In genomic region chr1:205316179-205316578, GRCh38 we compare ENCODE assay signal across 11 cellular contexts. TPM values are rescaled to one million over a fixed set of nuclear protein-coding genes. Genes with fewer than 3 reads are reported as not detected.
DNase-seq lines count a peak whose midpoint lies in the region; ATAC-seq and TF ChIP-seq lines count a peak whose summit lies in the region.
"Had no signal": no experiment of that assay in that cellular context is flagged by ENCODE, and none has a peak within 500 bp of the region (broad histone marks: within the 10 kb centered on the region; RNA-seq: fewer than 3 reads in every experiment).

No MANE protein-coding gene starts in this region.

- peak overlapping the region; percentile 1 for H3K4me2 ChIP-seq in mammary epithelial cell (ENCODE audit: insufficient read depth, low read depth, low read length)

- TF ChIP-seq POLR2A in breast epithelium (IDR thresholded peaks at IDR 0.05) (no peak), upper lobe of left lung (IDR thresholded peaks at IDR 0.05) (no peak)

- H3K4me1 ChIP-seq in mammary epithelial cell (ENCODE audit: insufficient read depth, low read length) (peaks cover 47% of the 10 kb centered on the region), breast epithelium (peaks cover 0 to 19% of the 10 kb centered on the region in 2 donors), upper lobe of left lung (peaks cover 80 to 85% (median 82%) of the 10 kb centered on the region in 4 donors)

- no peak overlapping the region for H3K4me3 ChIP-seq in mammary epithelial cell (replicated peaks in 1 of 3; ENCODE audit: insufficient read depth in 1 of 3, low read depth in 2 of 3, low read length in 3 of 3)
- no peak overlapping the region for H3K4me3 ChIP-seq in breast epithelium
- H3K4me3 ChIP-seq in upper lobe of left lung, result no peak overlapping the region

- no peaks in the 10 kb centered on the region for H3K27me3 Mint-ChIP-seq in activated naive CD8-positive, alpha-beta T cell
- peaks cover 0 to 11% (median 2%) of the 10 kb centered on the region in 3 donors for H3K27me3 Mint-ChIP-seq in immature natural killer cell (ENCODE audit: low read depth in 3 of 3)

- no peaks in the 10 kb centered on the region for H3K9me3 Mint-ChIP-seq in activated naive CD8-positive, alpha-beta T cell (ENCODE audit: low read depth)
- H3K9me3 Mint-ChIP-seq in immature natural killer cell, result peaks cover 0 to 2% (median 0%) of the 10 kb centered on the region in 6 donors

- H4K20me1 ChIP-seq in mammary epithelial cell (ENCODE audit: insufficient read depth, low read length), result no peaks in the 10 kb centered on the region

- no TSS peak for BruUV-seq in mammary epithelial cell (replicated peaks; lab: Mats Ljungman, UMichigan)

- H3K27ac ChIP-seq in mammary epithelial cell (ENCODE audit: insufficient read depth, low read depth, low read length), result no peak overlapping the region
- H3K27ac ChIP-seq in breast epithelium, result no peak overlapping the region
- peak overlapping the region; percentile 24 to 96 (median 93) for H3K27ac ChIP-seq in upper lobe of left lung

- H2AFZ ChIP-seq in mammary epithelial cell (ENCODE audit: low read depth, low read length), result no peak overlapping the region

- ATAC-seq in upper lobe of left lung (ENCODE audit: low FRiP score in 2 of 2) (no peak), HG03039 (IDR thresholded peaks at IDR 0.05; ENCODE audit: unreplicated experiment) (no peak)

- no peak for TF ChIP-seq EP300 in upper lobe of left lung (IDR thresholded peaks at IDR 0.05)

- H3K4me3 Mint-ChIP-seq in activated naive CD8-positive, alpha-beta T cell, result peak overlapping the region; percentile 81
- H3K4me3 Mint-ChIP-seq in immature natural killer cell, result peak overlapping the region; percentile 43 to 100 (median 58)

- H3K27ac Mint-ChIP-seq in activated naive CD8-positive, alpha-beta T cell, result peak overlapping the region; percentile 92
- peak overlapping the region; percentile 80 to 98 (median 93) for H3K27ac Mint-ChIP-seq in immature natural killer cell
- H3K27ac Mint-ChIP-seq: progenitor cell of endocrine pancreas had no signal

- WGBS in mammary epithelial cell (ENCODE audit: low coverage, missing lambda C conversion rate), result 77% methylated on average over 2 of the region's 2 CpGs
- WGBS in upper lobe of left lung, 2 donors, result 27 to 45% methylated on average over 2 of the region's 2 CpGs

- CTCF ChIA-PET in mammary epithelial cell (lab: Charles Lee; ENCODE audit: low non-redundant PET), result no interaction called here

- H3K9me3 ChIP-seq in mammary epithelial cell (replicated peaks; ENCODE audit: insufficient read depth, low read length), result no peaks in the 10 kb centered on the region
- no peaks in the 10 kb centered on the region for H3K9me3 ChIP-seq in breast epithelium
- no peaks in the 10 kb centered on the region for H3K9me3 ChIP-seq in upper lobe of left lung

- intact Hi-C loops in mammary epithelial cell (cut with micrococcal nuclease), result no loop called here
- intact Hi-C loops in breast epithelium (cut with DNase I; ENCODE audit: low total_unique reads), result no loop called here

- TF ChIP-seq CTCF in mammary epithelial cell (conservative IDR thresholded peaks at IDR 0.05 in 1 of 2, IDR thresholded peaks at IDR 0.05 in 1 of 2; ENCODE audit: extremely low read depth in 1 of 2, insufficient read depth in 1 of 2, low read depth in 1 of 2, low read length in 2 of 2), result no peak
- TF ChIP-seq CTCF in breast epithelium (IDR thresholded peaks at IDR 0.05), result no peak
- TF ChIP-seq CTCF in upper lobe of left lung (IDR thresholded peaks at IDR 0.05), result no peak

- in situ Hi-C loops in mammary epithelial cell (cut with MboI; ENCODE audit: low sequenced_read_pairs in 2 of 2), result no loop called here

- H3K9ac ChIP-seq in mammary epithelial cell (ENCODE audit: insufficient read depth, low read length), result no peak overlapping the region

- DNase-seq in mammary epithelial cell, result no peak
- DNase-seq in breast epithelium (ENCODE audit: low spot score in 2 of 2), result no peak
- DNase-seq in immature natural killer cell, result peak in 1 of 3 donors; percentile 15
- DNase-seq in upper lobe of left lung, result no peak
- no peak for DNase-seq in NCI-H345 (lab: John Stamatoyannopoulos, UW)
- no peak for DNase-seq in NCI-H1694 treated with DMSO at 0.1 percent for 48 hours (lab: John Stamatoyannopoulos, UW)
- DNase-seq: activated CD8-positive, alpha-beta memory T cell treated with anti-CD3 and anti-CD28 coated beads, Interleukin-2, amount 50 U/mL, for 48 hours; NCI-H187 had no signal

- H3K36me3 Mint-ChIP-seq in activated naive CD8-positive, alpha-beta T cell, result no peaks in the 10 kb centered on the region
- H3K36me3 Mint-ChIP-seq in immature natural killer cell, result peaks cover 5 to 12% (median 8%) of the 10 kb centered on the region in 3 donors

- H3K36me3 ChIP-seq in mammary epithelial cell (ENCODE audit: insufficient read depth, low read length), result peaks cover under 1% of the 10 kb centered on the region
- no peaks in the 10 kb centered on the region for H3K36me3 ChIP-seq in breast epithelium
- peaks cover 0 to 5% (median 3%) of the 10 kb centered on the region in 4 donors for H3K36me3 ChIP-seq in upper lobe of left lung

- H3K4me1 Mint-ChIP-seq in activated naive CD8-positive, alpha-beta T cell (ENCODE audit: low read depth), result peaks cover 96% of the 10 kb centered on the region
- peaks cover 97 to 100% of the 10 kb centered on the region in 2 donors for H3K4me1 Mint-ChIP-seq in immature natural killer cell

- peaks cover 91% of the 10 kb centered on the region for H3K79me2 ChIP-seq in mammary epithelial cell (ENCODE audit: insufficient read depth, low read length)

- dilution Hi-C loops in mammary epithelial cell (cut with HindIII; ENCODE audit: low sequenced_read_pairs), result no loop called here

- H3K27me3 ChIP-seq in mammary epithelial cell (ENCODE audit: insufficient read depth, low read length), result no peaks in the 10 kb centered on the region
- no peaks in the 10 kb centered on the region for H3K27me3 ChIP-seq in breast epithelium
- H3K27me3 ChIP-seq in upper lobe of left lung, result no peaks in the 10 kb centered on the region

RNA-seq across cellular contexts. Expression of gene NUAK2, which starts 5.4 kb away (rescaled TPM):
- total RNA-seq in mammary epithelial cell (10 to 100 TPM; 11.8 TPM), breast epithelium (1 to 10 TPM in 2 of 3 donors, under 1 TPM in 1; 0.98 to 2.2 (median 1.1) TPM), upper lobe of left lung (10 to 100 TPM in 3 of 6 donors, 1 to 10 TPM in 3; 8.5 to 14.7 (median 10.3) TPM)
- polyA plus RNA-seq in mammary epithelial cell (3.1 TPM), immature natural killer cell (10 to 100 TPM in 1 of 3 donors, 1 to 10 TPM in 2; 6.3 to 26.4 (median 6.6) TPM)
- 3.3 TPM for polyA minus RNA-seq in mammary epithelial cell

RNA-seq across cellular contexts. Expression of gene KLHDC8A, which starts 40.5 kb away (rescaled TPM):
- total RNA-seq in mammary epithelial cell (not detected), breast epithelium (not detected), upper lobe of left lung (1 to 10 TPM in 1 of 6 donors, under 1 TPM in 2, not detected in 3; 0.34 to 1.7 (median 0.37) TPM)
- polyA plus RNA-seq in mammary epithelial cell (not detected), immature natural killer cell (not detected)
- polyA minus RNA-seq in mammary epithelial cell, result not detected

Comparison
In these comparisons a context has a peak if more than half of its experiments do, and no peak if none do; other contexts are left out.
1. H3K27ac ChIP-seq: peak in upper lobe of left lung (4 of 4); none in mammary epithelial cell (single experiment) and breast epithelium (0 of 2).